Comparison of ENCODE assay signal across 8 cellular contexts in genomic region chr4:145482209-145483021, GRCh38.
DNase-seq lines count a peak whose midpoint lies in the region; TF ChIP-seq lines count a peak whose summit lies in the region.

No MANE protein-coding gene starts in this region.

- peak overlapping the region; percentile 81 for H3K27ac ChIP-seq in cingulate gyrus (ENCODE audit: low read depth, low read length)

- peak overlapping the region; percentile 64 for H3K4me3 ChIP-seq in GM12865 (ENCODE audit: low read depth, low read length)
- H3K4me3 ChIP-seq in HFF-Myc (replicated peaks; ENCODE audit: low read depth, low read length): peak overlapping the region; percentile 70

- DNase-seq in GM12865 (ENCODE audit: low read depth): peak; percentile 68
- DNase-seq in HFF-Myc (ENCODE audit: extremely low read depth, low read depth): peak; percentile 43
- DNase-seq in NCI-H1105 treated with DMSO at 0.1 percent for 48 hours (lab: John Stamatoyannopoulos, UW): peak; percentile 48
- peak; percentile 67 for DNase-seq in UCSD-AML1 (lab: John Stamatoyannopoulos, UW; ENCODE audit: unreplicated experiment)
- peak; percentile 93 for DNase-seq in left kidney (ENCODE audit: low read depth, low spot score)
- peak; percentile 73 for DNase-seq in stimulated activated CD4-positive, alpha-beta T cell treated with anti-CD3 and anti-CD28 coated beads, Interleukin-1b, Interleukin-23, amount 100 ng/mL, for 48 hours
- no peak for DNase-seq in OCI-M2 (lab: John Stamatoyannopoulos, UW; ENCODE audit: unreplicated experiment)

- TF ChIP-seq CTCF in GM12865 (IDR thresholded peaks at IDR 0.05; ENCODE audit: insufficient read depth, low read depth, low read length, missing control alignments) (no peak), HFF-Myc (IDR thresholded peaks at IDR 0.05; ENCODE audit: low read depth, low read length, missing control alignments) (no peak)
